In genomic region chr22:44385781-44386180, GRCh38 we compare ENCODE assay signal across 18 cellular contexts.
"Had no signal": no experiment of that assay in that cellular context is flagged by ENCODE, and none has a peak within 500 bp of the region (broad histone marks: within the 10 kb centered on the region; RNA-seq: fewer than 3 reads in every experiment).

No MANE protein-coding gene starts in this region.

- FAIRE-seq: keratinocyte had no signal

- H3K9me3 Mint-ChIP-seq: activated CD4-positive, alpha-beta T cell treated with anti-CD3 and anti-CD28 coated beads, Interleukin-2, amount 10 ng/mL, durations not matched to agents 24 days and 14 days; activated CD8-positive, alpha-beta T cell treated with anti-CD3 and anti-CD28 coated beads for 36 hours; activated T-helper 17 cell treated with anti-CD3 and anti-CD28 coated beads, Interleukin-2, amount 50 U/mL, for 72 hours; nephron had no signal

- H3K4me1 Mint-ChIP-seq: activated CD4-positive, alpha-beta T cell treated with anti-CD3 and anti-CD28 coated beads, Interleukin-2, amount 10 ng/mL, durations not matched to agents 24 days and 14 days; activated T-helper 17 cell treated with anti-CD3 and anti-CD28 coated beads, Interleukin-2, amount 50 U/mL, for 72 hours had no signal

- H3K4me3 ChIP-seq: colonic mucosa, left lung, prostate gland, thyroid gland had no signal

- H3K27ac Mint-ChIP-seq: activated CD4-positive, alpha-beta T cell treated with anti-CD3 and anti-CD28 coated beads, Interleukin-2, amount 10 ng/mL, durations not matched to agents 24 days and 14 days; activated CD8-positive, alpha-beta T cell treated with anti-CD3 and anti-CD28 coated beads for 36 hours; activated T-helper 17 cell treated with anti-CD3 and anti-CD28 coated beads, Interleukin-2, amount 50 U/mL, for 72 hours; nephron had no signal

- H3K27me3 ChIP-seq: colonic mucosa, thyroid gland had no signal

- H3K4me1 ChIP-seq: colonic mucosa, foreskin keratinocyte, left lung, prostate gland, thyroid gland had no signal

- H3K27ac ChIP-seq: colonic mucosa, foreskin keratinocyte, left lung, prostate gland, thyroid gland had no signal

- DNase-seq: activated CD4-positive, alpha-beta T cell treated with anti-CD3 and anti-CD28 coated beads, Interleukin-2, amount 10 ng/mL, durations not matched to agents 24 days and 14 days; activated CD8-positive, alpha-beta T cell treated with anti-CD3 and anti-CD28 coated beads for 36 hours; activated naive CD4-positive, alpha-beta T cell treated with Interleukin-2 at 50 U/mL for 16 hours; activated T-cell treated with anti-CD3 and anti-CD28 coated beads, Interleukin-2, amount 50 U/mL, for 1 hour; central memory CD4-positive, alpha-beta T cell; colonic mucosa; foreskin keratinocyte; mesenchymal stem cell; stimulated activated naive CD4-positive, alpha-beta T cell treated with Interleukin-2 at 50 U/mL for 16 hours; T1000; thyroid gland had no signal

- H3K36me3 ChIP-seq: colonic mucosa, left lung, prostate gland, thyroid gland had no signal

- ATAC-seq: activated CD8-positive, alpha-beta T cell treated with anti-CD3 and anti-CD28 coated beads for 36 hours; activated T-helper 17 cell treated with anti-CD3 and anti-CD28 coated beads, Interleukin-2, amount 50 U/mL, for 72 hours; foreskin keratinocyte; left lung; sciatic nerve had no signal

- H3K36me3 Mint-ChIP-seq: brain had no signal

- H3K4me3 Mint-ChIP-seq: activated CD4-positive, alpha-beta T cell treated with anti-CD3 and anti-CD28 coated beads, Interleukin-2, amount 10 ng/mL, durations not matched to agents 24 days and 14 days; activated CD8-positive, alpha-beta T cell treated with anti-CD3 and anti-CD28 coated beads for 36 hours; activated T-helper 17 cell treated with anti-CD3 and anti-CD28 coated beads, Interleukin-2, amount 50 U/mL, for 72 hours; brain; nephron had no signal

- H3K9me3 ChIP-seq: colonic mucosa, left lung, prostate gland, thyroid gland had no signal
